9 cellular contexts compared by ENCODE assay signal in genomic region chr6:157867155-157867559, GRCh38. TPM values are rescaled to one million over a fixed set of nuclear protein-coding genes. Genes with fewer than 3 reads are reported as not detected.
DNase-seq lines count a peak whose midpoint lies in the region; ATAC-seq and TF ChIP-seq lines count a peak whose summit lies in the region.
"Had no signal": no experiment of that assay in that cellular context is flagged by ENCODE, and none has a peak within 500 bp of the region (broad histone marks: within the 10 kb centered on the region; RNA-seq: fewer than 3 reads in every experiment).

No MANE protein-coding gene starts in this region.

- CTCF ChIA-PET in CD4-positive, alpha-beta memory T cell (lab: Charles Lee; ENCODE audit: partially characterized antibody) = interaction anchor here (0.9 to 2.6 kb wide), 2 partner anchors 9 to 111 kb away, joined by 3 to 16 read pairs; no protein-coding TSS in a partner anchor

- ATAC-seq in right lobe of liver (peak in 3 of 4 donors; percentile 22 to 44 (median 41)), GM21390 (IDR thresholded peaks at IDR 0.05; ENCODE audit: unreplicated experiment) (no peak)

- H3K79me2 ChIP-seq in neural progenitor cell (ENCODE audit: low read depth) = peaks cover 38% of the 10 kb centered on the region

- no peak overlapping the region for H3K4me2 ChIP-seq in neural progenitor cell

- H3K4me3 Mint-ChIP-seq in CD4-positive, alpha-beta memory T cell = peak overlapping the region in 1 of 8 donors; percentile 5
- no peak overlapping the region for H3K4me3 Mint-ChIP-seq in neural progenitor cell

- no peak overlapping the region for H3K9ac ChIP-seq in neural progenitor cell

- H3K27ac Mint-ChIP-seq in CD4-positive, alpha-beta memory T cell = peak overlapping the region in 6 of 7 donors; percentile 19 to 76 (median 59)
- H3K27ac Mint-ChIP-seq in neural progenitor cell = no peak overlapping the region

- peaks cover 23% of the 10 kb centered on the region for H3K4me1 ChIP-seq in CD4-positive, alpha-beta memory T cell (ENCODE audit: insufficient read depth, low read length)
- H3K4me1 ChIP-seq in right lobe of liver = no peaks in the 10 kb centered on the region
- no peaks in the 10 kb centered on the region for H3K4me1 ChIP-seq in neural progenitor cell
- peaks cover 37% of the 10 kb centered on the region for H3K4me1 ChIP-seq in vagina
- H3K4me1 ChIP-seq in spleen = peaks cover 0 to 31% (median 6%) of the 10 kb centered on the region in 6 donors

- H3F3A ChIP-seq in neural progenitor cell (ENCODE audit: low read depth) = no peaks in the 10 kb centered on the region

- no peaks in the 10 kb centered on the region for H4K20me1 ChIP-seq in neural progenitor cell (ENCODE audit: low read depth)

- H3K4me3 ChIP-seq in CD4-positive, alpha-beta memory T cell (ENCODE audit: low read length in 2 of 2) = no peak overlapping the region
- H3K4me3 ChIP-seq in right lobe of liver (no peak overlapping the region), neural progenitor cell (no peak overlapping the region), vagina (no peak overlapping the region), spleen (no peak overlapping the region)

- no peak for DNase-seq in CD4-positive, alpha-beta memory T cell
- peak; percentile 27 for DNase-seq in NCI-H226
- DNase-seq in astrocyte of the hippocampus (ENCODE audit: low read depth, low spot score) = peak; percentile 39
- DNase-seq in right lobe of liver = no peak
- no peak for DNase-seq in neural progenitor cell (ENCODE audit: low spot score)
- DNase-seq in vagina (ENCODE audit: extremely low spot score in 2 of 2) = no peak
- DNase-seq in spleen = no peak
- DNase-seq: NCI-H345 had no signal

- no peaks in the 10 kb centered on the region for H3K36me3 ChIP-seq in CD4-positive, alpha-beta memory T cell (ENCODE audit: insufficient read depth, low read length)
- H3K36me3 ChIP-seq in right lobe of liver = peaks cover 0 to 5% (median 2%) of the 10 kb centered on the region in 4 donors
- no peaks in the 10 kb centered on the region for H3K36me3 ChIP-seq in neural progenitor cell
- peaks cover 0 to 9% of the 10 kb centered on the region in 2 donors for H3K36me3 ChIP-seq in vagina
- H3K36me3 ChIP-seq in spleen = peaks cover 0 to 33% (median 13%) of the 10 kb centered on the region in 6 donors

- intact Hi-C loops in CD4-positive, alpha-beta memory T cell (cut with micrococcal nuclease) = no loop called here
- intact Hi-C loops in right lobe of liver (cut with DNase I) = loop anchor here in 1 of 2 donors (5.0 kb wide), 1 partner anchor 105 kb away; no protein-coding TSS in a partner anchor
- intact Hi-C loops in vagina (cut with DNase I) = no loop called here
- intact Hi-C loops in spleen (cut with DNase I; ENCODE audit: low total_unique reads) = no loop called here

- no peak overlapping the region for H2AFZ ChIP-seq in neural progenitor cell (replicated peaks)

- peaks cover 0 to 1% of the 10 kb centered on the region in 2 donors for H3K27me3 Mint-ChIP-seq in CD4-positive, alpha-beta memory T cell
- H3K27me3 Mint-ChIP-seq in neural progenitor cell (ENCODE audit: insufficient read depth, low read depth) = no peaks in the 10 kb centered on the region

- POLR2A ChIA-PET in CD4-positive, alpha-beta memory T cell (lab: Charles Lee; ENCODE audit: partially characterized antibody) = interaction anchor here (1.0 kb wide), 1 partner anchor 13 kb away, joined by 3 read pairs; no protein-coding TSS in a partner anchor

- TF ChIP-seq CTCF in right lobe of liver (IDR thresholded peaks at IDR 0.05) (no peak), neural progenitor cell (IDR thresholded peaks at IDR 0.05) (no peak), vagina (IDR thresholded peaks at IDR 0.05) (no peak), spleen (IDR thresholded peaks at IDR 0.05 in 8 of 11, conservative IDR thresholded peaks at IDR 0.05 in 3 of 11) (no peak)

- no peak overlapping the region for H3K27ac ChIP-seq in CD4-positive, alpha-beta memory T cell (ENCODE audit: low read depth, low read length)
- no peak overlapping the region for H3K27ac ChIP-seq in right lobe of liver
- no peak overlapping the region for H3K27ac ChIP-seq in neural progenitor cell
- H3K27ac ChIP-seq in vagina = no peak overlapping the region
- no peak overlapping the region for H3K27ac ChIP-seq in spleen

- no peak for TF ChIP-seq POLR2A in right lobe of liver (IDR thresholded peaks at IDR 0.05)
- no peak for TF ChIP-seq POLR2A in vagina (IDR thresholded peaks at IDR 0.05)
- no peak for TF ChIP-seq POLR2A in spleen (IDR thresholded peaks at IDR 0.05)

- H3K27me3 ChIP-seq in CD4-positive, alpha-beta memory T cell (ENCODE audit: insufficient read depth, low read length) = no peaks in the 10 kb centered on the region
- H3K27me3 ChIP-seq in right lobe of liver (no peaks in the 10 kb centered on the region), neural progenitor cell (no peaks in the 10 kb centered on the region), vagina (no peaks in the 10 kb centered on the region), spleen (replicated peaks in 1 of 7) (no peaks in the 10 kb centered on the region)

- WGBS in right lobe of liver (ENCODE audit: insufficient coverage, low coverage, low lambda C conversion rate, missing lambda C conversion rate) = 69% methylated on average over 5 of the region's 5 CpGs
- WGBS in spleen, 5 donors = 68 to 76% (median 70%) methylated on average over 5 of the region's 5 CpGs

- peaks cover 3% of the 10 kb centered on the region in 2 donors for H3K36me3 Mint-ChIP-seq in CD4-positive, alpha-beta memory T cell
- H3K36me3 Mint-ChIP-seq in neural progenitor cell = peaks cover 6% of the 10 kb centered on the region

- no peaks in the 10 kb centered on the region for H3K9me3 ChIP-seq in CD4-positive, alpha-beta memory T cell (ENCODE audit: control insufficient read depth in 1 of 2, low read length in 2 of 2)
- H3K9me3 ChIP-seq in right lobe of liver (no peaks in the 10 kb centered on the region), neural progenitor cell (ENCODE audit: low read depth) (no peaks in the 10 kb centered on the region), vagina (no peaks in the 10 kb centered on the region), spleen (no peaks in the 10 kb centered on the region)

- peaks cover 9 to 28% (median 16%) of the 10 kb centered on the region in 4 donors for H3K4me1 Mint-ChIP-seq in CD4-positive, alpha-beta memory T cell
- H3K4me1 Mint-ChIP-seq in neural progenitor cell = peaks cover 2% of the 10 kb centered on the region

- no peaks in the 10 kb centered on the region for H3K9me3 Mint-ChIP-seq in CD4-positive, alpha-beta memory T cell
- no peaks in the 10 kb centered on the region for H3K9me3 Mint-ChIP-seq in neural progenitor cell

RNA-seq across cellular contexts. Expression of gene SNX9, which starts 44.1 kb away (rescaled TPM):
- total RNA-seq in CD4-positive, alpha-beta memory T cell = 10 to 100 TPM; 21.5 to 21.9 TPM
- 10 to 100 TPM; 12.9 to 19.4 TPM for polyA plus RNA-seq in CD4-positive, alpha-beta memory T cell
- total RNA-seq in right lobe of liver (10 to 100 TPM; 24.6 to 38.0 (median 29.3) TPM), neural progenitor cell (ENCODE audit: low replicate concordance) (16.1 and 17.8 TPM in 2 replicates), vagina (61.4 TPM), spleen (10 to 100 TPM; 29.0 to 42.5 (median 36.1) TPM)
- 10 to 100 TPM; 18.9 to 22.1 (median 20.8) TPM for polyA plus RNA-seq in spleen

Comparison
In these comparisons a context has a peak if more than half of its experiments do, and no peak if none do; other contexts are left out.
1. DNase-seq: peak in NCI-H226 (single experiment) and astrocyte of the hippocampus (single experiment); none in CD4-positive, alpha-beta memory T cell (0 of 5), right lobe of liver (0 of 3), neural progenitor cell (single experiment), vagina (0 of 2) and spleen (single experiment).